ENCODE assay signal across 1 cellular context in the genomic region with DNA sequence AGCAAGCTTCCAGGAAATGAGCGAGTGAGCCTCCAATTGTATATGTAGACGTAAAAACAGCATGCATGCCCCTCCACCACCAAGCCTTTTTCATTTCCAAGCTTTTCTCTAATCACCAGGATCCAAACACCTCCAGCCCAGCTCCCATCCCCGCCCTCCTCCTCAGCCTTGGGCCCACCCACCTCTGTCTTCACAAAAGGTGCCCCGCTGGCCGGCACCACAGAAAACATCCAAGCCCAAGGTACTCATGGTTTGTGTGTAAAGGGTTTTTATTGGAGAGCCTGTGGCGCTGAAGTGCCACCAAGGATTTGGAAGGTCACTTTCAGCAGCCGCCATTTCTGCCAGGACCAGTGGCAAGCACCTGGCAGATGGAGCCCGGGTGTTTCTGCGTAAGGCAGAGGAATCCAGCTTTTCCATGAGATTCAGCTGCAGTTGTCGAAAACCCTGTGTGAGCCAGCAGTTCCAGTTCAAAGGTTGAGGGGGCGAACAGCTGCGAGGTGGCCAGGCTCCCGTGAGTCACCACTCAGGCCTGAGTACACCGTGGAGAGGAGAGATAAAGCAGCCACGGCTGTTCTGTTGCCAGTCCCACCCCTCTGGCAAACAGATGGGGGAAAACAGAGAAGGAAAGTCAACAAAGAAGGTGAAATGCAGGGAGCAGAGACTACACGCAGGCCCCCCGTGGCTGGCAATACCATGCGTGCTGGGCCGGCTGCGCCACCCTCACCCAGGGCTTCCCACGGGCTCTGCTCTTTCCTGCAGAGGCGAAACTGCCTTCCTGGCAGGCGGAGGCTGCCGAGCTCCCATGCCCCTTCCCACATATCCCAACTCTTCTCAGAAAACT.
TF ChIP-seq lines count a peak whose summit lies in the region.

No MANE protein-coding gene starts in this region.

TF ChIP-seq in K562, 482 proteins besides CTCF, POLR2A, EP300 and RAD21 (continued from another document):
- TF ChIP-seq CEBPZ (IDR thresholded peaks at IDR 0.05; ENCODE audit: borderline replicate concordance, low read depth, low read length), result no peak
- TF ChIP-seq PHF20 (IDR thresholded peaks at IDR 0.05; ENCODE audit: partially characterized antibody), result no peak
TF ChIP-seq in K562: peak in this region for 105.
